ENCODE assay signal across 9 cellular contexts in genomic region chr19:47047272-47047930, GRCh38. TPM values are rescaled to one million over a fixed set of nuclear protein-coding genes. Genes with fewer than 3 reads are reported as not detected.
DNase-seq lines count a peak whose midpoint lies in the region; ATAC-seq, FAIRE-seq and TF ChIP-seq lines count a peak whose summit lies in the region.
"Had no signal": no experiment of that assay in that cellular context is flagged by ENCODE, and none has a peak within 500 bp of the region (broad histone marks: within the 10 kb centered on the region; RNA-seq: fewer than 3 reads in every experiment).

No MANE protein-coding gene starts in this region.

- H2AFZ ChIP-seq in K562 (ENCODE audit: low read depth, low read length): peak overlapping the region; percentile 86

- H3K27ac ChIP-seq in K562 (ENCODE audit: extremely low read depth, low read depth, low read length) (peak overlapping the region; percentile 61; the same call in 2 of the 3 replicates), upper lobe of left lung (peak overlapping the region in 1 of 4 donors; percentile 90)

- H3K36me3 Mint-ChIP-seq in activated naive CD4-positive, alpha-beta T cell treated with anti-CD3 and anti-CD28 coated beads for 36 hours (ENCODE audit: low read depth): peaks cover 5% of the 10 kb centered on the region
- peaks cover 1% of the 10 kb centered on the region for H3K36me3 Mint-ChIP-seq in memory B cell

- peak overlapping the region; percentile 81 for H3K4me3 ChIP-seq in K562
- H3K4me3 ChIP-seq in upper lobe of left lung: peak overlapping the region in 3 of 4 donors; percentile 89 to 95 (median 89)

- peaks cover 14% of the 10 kb centered on the region; the same call in 1 of the 3 replicates for H3K36me3 ChIP-seq in K562 (ENCODE audit: control insufficient read depth, insufficient read depth, low read length)
- peaks cover 0 to 12% (median 1%) of the 10 kb centered on the region in 4 donors for H3K36me3 ChIP-seq in upper lobe of left lung

- WGBS in K562 (ENCODE audit: insufficient coverage, low coverage, missing lambda C conversion rate): 14% methylated on average over 21 of the region's 22 CpGs
- WGBS in upper lobe of left lung, 2 donors: 55 to 58% methylated on average over 22 of the region's 22 CpGs

- H3K4me2 ChIP-seq in K562 (ENCODE audit: insufficient read depth, low read length): peak overlapping the region; percentile 87

- H3K27me3 ChIP-seq in K562 (ENCODE audit: control insufficient read depth in 2 of 2, insufficient read depth in 2 of 2, low read length in 2 of 2) (no peaks in the 10 kb centered on the region), upper lobe of left lung (no peaks in the 10 kb centered on the region)

- H3K9me3 Mint-ChIP-seq in activated naive CD4-positive, alpha-beta T cell treated with anti-CD3 and anti-CD28 coated beads for 36 hours: no peaks in the 10 kb centered on the region
- H3K9me3 Mint-ChIP-seq in memory B cell: no peaks in the 10 kb centered on the region

- TF ChIP-seq POLR2A in K562 (conservative IDR thresholded peaks at IDR 0.05) (no peak), upper lobe of left lung (IDR thresholded peaks at IDR 0.05) (no peak)

- intact Hi-C loops in activated naive CD4-positive, alpha-beta T cell treated with anti-CD3 and anti-CD28 coated beads for 36 hours (cut with micrococcal nuclease): no loop called here
- intact Hi-C loops in K562 (cut with micrococcal nuclease) (no loop called here), sciatic nerve (cut with DNase I) (no loop called here)

- POLR2A ChIA-PET in K562 (lab: Yijun Ruan, JAX): interaction anchor here (0.5 to 1.3 kb wide), 13 partner anchors 9 to 446 kb away, joined by 3 to 7 read pairs (median 3); partner anchors contain the start of gene ZC3H4

- no peak for DNase-seq in activated naive CD4-positive, alpha-beta T cell treated with anti-CD3 and anti-CD28 coated beads for 36 hours
- no peak for DNase-seq in activated naive CD4-positive, alpha-beta T cell treated with anti-CD3 and anti-CD28 coated beads, Interleukin-2, amount 50 U/mL, for 16 hours
- DNase-seq in K562 (ENCODE audit: extremely low read depth in 1 of 4, low spot score in 3 of 4) (peak in 1 of 4 experiments; percentile 14), memory B cell (ENCODE audit: low spot score in 2 of 2) (no peak), upper lobe of left lung (no peak), sciatic nerve (ENCODE audit: low spot score) (no peak), NCI-H526 (lab: John Stamatoyannopoulos, UW) (no peak)
- DNase-seq in stimulated activated CD4-positive, alpha-beta T cell treated with anti-CD3 and anti-CD28 coated beads, Interleukin-2, amount 100 ng/mL, for 24 hours: no peak

- no TSS peak for BruUV-seq in K562 (replicated peaks; lab: Mats Ljungman, UMichigan)

- ATAC-seq in K562 (no peak), memory B cell (ENCODE audit: low read depth) (no peak), upper lobe of left lung (ENCODE audit: low FRiP score in 2 of 2) (no peak), sciatic nerve (no peak)

- H3K4me3 Mint-ChIP-seq in activated naive CD4-positive, alpha-beta T cell treated with anti-CD3 and anti-CD28 coated beads for 36 hours: peak overlapping the region; percentile 98
- peak overlapping the region; percentile 97 for H3K4me3 Mint-ChIP-seq in memory B cell

- H4K20me1 ChIP-seq in K562 (replicated peaks; ENCODE audit: control insufficient read depth, insufficient read depth, low read length): no peaks in the 10 kb centered on the region

- no peaks in the 10 kb centered on the region for H3K27me3 Mint-ChIP-seq in activated naive CD4-positive, alpha-beta T cell treated with anti-CD3 and anti-CD28 coated beads for 36 hours (ENCODE audit: low read depth)
- no peaks in the 10 kb centered on the region for H3K27me3 Mint-ChIP-seq in memory B cell

- FAIRE-seq in K562 (lab: Jason Lieb, UNC): peak; percentile 15

- no peaks in the 10 kb centered on the region for H3K9me1 ChIP-seq in K562 (ENCODE audit: control insufficient read depth, insufficient read depth, low read length)

- TF ChIP-seq CTCF in K562 (IDR thresholded peaks at IDR 0.05 in 2 of 3, conservative IDR thresholded peaks at IDR 0.05 in 1 of 3; ENCODE audit: insufficient read depth in 2 of 3, low read depth in 1 of 3, low read length in 3 of 3): no peak
- TF ChIP-seq CTCF in upper lobe of left lung (IDR thresholded peaks at IDR 0.05): no peak

- H3K9me3 ChIP-seq in K562 (replicated peaks; ENCODE audit: control insufficient read depth, insufficient read depth, low read depth, low read length) (no peaks in the 10 kb centered on the region), upper lobe of left lung (no peaks in the 10 kb centered on the region)

- H3K79me2 ChIP-seq in K562 (ENCODE audit: control insufficient read depth, insufficient read depth, low read length): peaks cover 17% of the 10 kb centered on the region

- peak overlapping the region; percentile 39 to 88; a peak in 3 of 4 replicates for H3K9ac ChIP-seq in K562 (ENCODE audit: insufficient read depth in 1 of 2, low read depth in 2 of 2, low read length in 2 of 2)

- TF ChIP-seq RAD21 in K562 (CRISPR knock-in tag; conservative IDR thresholded peaks at IDR 0.05 in 1 of 2, IDR thresholded peaks at IDR 0.05 in 1 of 2): no peak

- H3K4me1 ChIP-seq in K562 (replicated peaks in 1 of 2; ENCODE audit: control insufficient read depth in 2 of 2, insufficient read depth in 2 of 2, low read length in 2 of 2): peaks cover 8 to 26% of the 10 kb centered on the region in 2 experiments; a peak in 4 of 5 replicates
- peaks cover 6 to 16% (median 10%) of the 10 kb centered on the region in 4 donors for H3K4me1 ChIP-seq in upper lobe of left lung

- CTCF ChIA-PET in activated naive CD4-positive, alpha-beta T cell treated with anti-CD3 and anti-CD28 coated beads for 36 hours (lab: Charles Lee): interaction anchor here (0.9 to 1.4 kb wide), 2 partner anchors 11 to 34 kb away, joined by 4 to 11 read pairs; no protein-coding TSS in a partner anchor
- CTCF ChIA-PET in K562 (lab: Yijun Ruan, JAX; ENCODE audit: low intra/inter-chr PET ratio): no interaction called here

- in situ Hi-C loops in K562 (cut with MboI): no loop called here

- TF ChIP-seq EP300 in K562 (IDR thresholded peaks at IDR 0.05; ENCODE audit: low read length) (no peak), upper lobe of left lung (IDR thresholded peaks at IDR 0.05) (no peak)

- peak overlapping the region; percentile 84 for H3K27ac Mint-ChIP-seq in activated naive CD4-positive, alpha-beta T cell treated with anti-CD3 and anti-CD28 coated beads for 36 hours
- H3K27ac Mint-ChIP-seq in memory B cell: peak overlapping the region; percentile 63

- H3K4me1 Mint-ChIP-seq in activated naive CD4-positive, alpha-beta T cell treated with anti-CD3 and anti-CD28 coated beads for 36 hours (ENCODE audit: low read depth): peaks cover 13% of the 10 kb centered on the region
- H3K4me1 Mint-ChIP-seq in memory B cell: peaks cover 14% of the 10 kb centered on the region

TF ChIP-seq in K562, 482 proteins besides CTCF, POLR2A, EP300 and RAD21 (continues in another document):
- no peak for TF ChIP-seq ATF7 (IDR thresholded peaks at IDR 0.05)

RNA-seq across cellular contexts. Expression of gene TMEM160, which starts 1.0 kb away (rescaled TPM):
- total RNA-seq in activated naive CD4-positive, alpha-beta T cell treated with anti-CD3 and anti-CD28 coated beads for 36 hours: 10 to 100 TPM; 54.8 to 56.6 TPM
- 1.5 and 6.1 TPM in 2 replicates for total RNA-seq in K562 (2011; cell fraction: chromatin; rRNA removed; ENCODE audit: low replicate concordance)
- total RNA-seq in K562 (2011; cell fraction: nucleolus; rRNA removed): 30.7 and 31.5 TPM in 2 replicates
- 10.5 and 11.2 TPM in 2 replicates for total RNA-seq in K562 (2011; cell fraction: nucleoplasm; rRNA removed)
- 95.2 and 166 TPM in 2 replicates for total RNA-seq in K562 (2014; rRNA removed)
- 0.64 and 2.4 TPM in 2 replicates for total RNA-seq in K562 (2014; rRNA removed; fragmentation: Illumina TruSeq; extraction: Trizol)
- 2.4 and 4.4 TPM in 2 replicates for total RNA-seq in K562 (2015; rRNA removed; fragmentation: Illumina TruSeq; extraction: Trizol)
- 77.6 and 79.5 TPM in 2 replicates for total RNA-seq in K562 (2021)
- 8.7 and 14.0 TPM in 2 replicates for polyA plus RNA-seq in K562 (2011; rRNA removed)
- polyA plus RNA-seq in K562 (2011; cell fraction: cytosol; rRNA removed): 44.0 and 160 TPM in 2 replicates
- polyA plus RNA-seq in K562 (2011; cell fraction: nucleus; rRNA removed): 12.9 and 22.9 TPM in 2 replicates
- polyA plus RNA-seq in K562 (2012): 30.2 and 35.3 TPM in 2 replicates
- 1.4 TPM in 1 of 2 replicates, not detected in the other for polyA plus RNA-seq in K562 (2014; fragmentation: Illumina TruSeq; extraction: Trizol)
- under 1 TPM; 0.10 to 0.25 TPM for polyA plus RNA-seq in K562 (2014; fragmentation: Nextera tagmentation; extraction: Ambion mirVana)
- 85.9 and 90.7 TPM in 2 replicates for polyA plus RNA-seq in K562 (2014; rRNA removed)
- polyA minus RNA-seq in K562 (2011; rRNA and poly(A)+ RNA removed): 0.69 and 0.74 TPM in 2 replicates
- polyA minus RNA-seq in K562 (2011; cell fraction: cytosol; rRNA and poly(A)+ RNA removed): 9.9 and 19.5 TPM in 2 replicates
- 7.0 and 7.9 TPM in 2 replicates for polyA minus RNA-seq in K562 (2011; cell fraction: nucleus; rRNA and poly(A)+ RNA removed)
- 10 to 100 TPM; 11.5 to 82.8 (median 49.4) TPM for total RNA-seq in upper lobe of left lung
- 19.3 TPM for total RNA-seq in sciatic nerve

RNA-seq across cellular contexts. Expression of gene NPAS1, which starts 27.8 kb away (rescaled TPM):
- under 1 TPM in 1 of 2 experiments, not detected in 1; 0.21 TPM for total RNA-seq in activated naive CD4-positive, alpha-beta T cell treated with anti-CD3 and anti-CD28 coated beads for 36 hours
- 1.2 and 8.1 TPM in 2 replicates for total RNA-seq in K562 (2011; cell fraction: chromatin; rRNA removed; ENCODE audit: low replicate concordance)
- total RNA-seq in K562 (2011; cell fraction: nucleolus; rRNA removed): 4.9 and 6.5 TPM in 2 replicates
- total RNA-seq in K562 (2011; cell fraction: nucleoplasm; rRNA removed): 2.3 and 3.4 TPM in 2 replicates
- 1.2 and 2.0 TPM in 2 replicates for total RNA-seq in K562 (2014; rRNA removed)
- 0.13 and 0.58 TPM in 2 replicates for total RNA-seq in K562 (2014; rRNA removed; fragmentation: Illumina TruSeq; extraction: Trizol)
- total RNA-seq in K562 (2015; rRNA removed; fragmentation: Illumina TruSeq; extraction: Trizol): 2.5 and 2.9 TPM in 2 replicates
- total RNA-seq in K562 (2021): 5.2 and 5.3 TPM in 2 replicates
- 1.6 and 2.4 TPM in 2 replicates for polyA plus RNA-seq in K562 (2011; rRNA removed)
- polyA plus RNA-seq in K562 (2011; cell fraction: cytosol; rRNA removed): 3.2 and 9.4 TPM in 2 replicates
- polyA plus RNA-seq in K562 (2011; cell fraction: nucleus; rRNA removed): 6.0 and 12.1 TPM in 2 replicates
- 6.3 and 16.7 TPM in 2 replicates for polyA plus RNA-seq in K562 (2012)
- polyA plus RNA-seq in K562 (2014; fragmentation: Illumina TruSeq; extraction: Trizol): 1.2 and 3.2 TPM in 2 replicates
- polyA plus RNA-seq in K562 (2014; fragmentation: Nextera tagmentation; extraction: Ambion mirVana): not detected
- 3.0 and 4.6 TPM in 2 replicates for polyA plus RNA-seq in K562 (2014; rRNA removed)
- polyA minus RNA-seq in K562 (2011; rRNA and poly(A)+ RNA removed): 0.39 and 0.77 TPM in 2 replicates
- polyA minus RNA-seq in K562 (2011; cell fraction: cytosol; rRNA and poly(A)+ RNA removed): 2.5 and 3.5 TPM in 2 replicates
- polyA minus RNA-seq in K562 (2011; cell fraction: nucleus; rRNA and poly(A)+ RNA removed): 2.0 and 2.9 TPM in 2 replicates
- total RNA-seq in upper lobe of left lung: 10 to 100 TPM in 1 of 6 donors, 1 to 10 TPM in 3, under 1 TPM in 1, not detected in 1; 0.30 to 13.6 (median 1.1) TPM
- total RNA-seq in sciatic nerve: 0.89 TPM
- total RNA-seq: Daoy had no signal
